17 cellular contexts compared by ENCODE assay signal in the genomic region with DNA sequence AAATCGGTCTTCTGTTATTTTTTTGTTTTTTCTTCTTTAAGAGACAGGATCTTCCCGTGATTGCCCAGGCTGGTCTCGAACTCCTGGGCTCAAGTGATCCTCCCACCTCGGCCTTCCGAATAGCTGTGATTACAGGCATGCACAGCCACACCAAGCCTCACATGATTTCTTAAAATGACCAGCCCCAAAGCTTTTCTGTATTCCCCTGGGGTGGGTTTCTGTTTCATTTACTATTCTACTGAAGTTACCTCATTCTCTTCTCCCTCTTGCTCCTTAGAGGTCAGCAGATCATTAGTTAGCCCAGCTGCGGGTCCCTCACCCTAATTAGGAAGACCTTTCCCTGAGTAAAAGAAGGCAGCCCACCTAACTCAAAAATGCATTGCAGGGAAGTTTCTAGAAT. TPM values are rescaled to one million over a fixed set of nuclear protein-coding genes. Genes with fewer than 3 reads are reported as not detected.
DNase-seq lines count a peak whose midpoint lies in the region; ATAC-seq and TF ChIP-seq lines count a peak whose summit lies in the region.
"Had no signal": no experiment of that assay in that cellular context is flagged by ENCODE, and none has a peak within 500 bp of the region (broad histone marks: within the 10 kb centered on the region; RNA-seq: fewer than 3 reads in every experiment).

No MANE protein-coding gene starts in this region.

- intact Hi-C loops in CD14-positive monocyte (cut with micrococcal nuclease) = no loop called here

- DNase-seq in CD14-positive monocyte (ENCODE audit: low spot score) = no peak
- DNase-seq in GM19238 (ENCODE audit: insufficient read length, low spot score) = peak; percentile 39
- DNase-seq in OCI-M1 (lab: John Stamatoyannopoulos, UW) = no peak
- no peak for DNase-seq in mucosa of gallbladder (ENCODE audit: low spot score)
- no peak for DNase-seq in DMS79 treated with DMSO at 0.1 percent for 48 hours (lab: John Stamatoyannopoulos, UW)
- DNase-seq: activated CD4-positive, CD25-positive, alpha-beta regulatory T cell treated with anti-CD3 and anti-CD28 coated beads, Interleukin-2, amount 50 U/mL, for 72 hours; activated CD8-positive, alpha-beta memory T cell treated with anti-CD3 and anti-CD28 coated beads, Interleukin-2, amount 50 U/mL, for 4 hours; activated naive CD8-positive, alpha-beta T cell treated with anti-CD3 and anti-CD28 coated beads for 36 hours; central memory CD4-positive, alpha-beta T cell; HCEC 1CT; right cardiac atrium had no signal

- peak; percentile 58 for ATAC-seq in HG02938 (IDR thresholded peaks at IDR 0.05; ENCODE audit: unreplicated experiment)
- no peak for ATAC-seq in HG02973 (IDR thresholded peaks at IDR 0.05; ENCODE audit: unreplicated experiment)
- ATAC-seq: gastroesophageal sphincter had no signal

- H3K27me3 Mint-ChIP-seq in CD14-positive monocyte (ENCODE audit: low read depth in 3 of 3) = peaks cover 0 to 1% (median 0%) of the 10 kb centered on the region in 3 donors
- H3K27me3 Mint-ChIP-seq: activated naive CD8-positive, alpha-beta T cell treated with anti-CD3 and anti-CD28 coated beads for 36 hours; type B pancreatic cell had no signal

- no peaks in the 10 kb centered on the region for H3K9me3 Mint-ChIP-seq in CD14-positive monocyte
- H3K9me3 Mint-ChIP-seq: activated naive CD8-positive, alpha-beta T cell treated with anti-CD3 and anti-CD28 coated beads for 36 hours; nephron; type B pancreatic cell had no signal

- peak overlapping the region; percentile 90 to 98 (median 96) for H3K27ac Mint-ChIP-seq in CD14-positive monocyte
- H3K27ac Mint-ChIP-seq: activated naive CD8-positive, alpha-beta T cell treated with anti-CD3 and anti-CD28 coated beads for 36 hours; nephron; type B pancreatic cell had no signal

- peak overlapping the region; percentile 51 for H3K27ac ChIP-seq in cingulate gyrus (ENCODE audit: low read depth, low read length)

- peaks cover 41 to 67% of the 10 kb centered on the region in 2 donors for H3K36me3 Mint-ChIP-seq in CD14-positive monocyte

- TF ChIP-seq CTCF in CD14-positive monocyte (IDR thresholded peaks at IDR 0.05) = no peak

- peaks cover 40% of the 10 kb centered on the region for H3K4me1 Mint-ChIP-seq in CD14-positive monocyte
- H3K4me1 Mint-ChIP-seq: nephron had no signal

- H3K4me3 Mint-ChIP-seq in CD14-positive monocyte = peak overlapping the region; percentile 79 to 93
- H3K4me3 Mint-ChIP-seq: activated naive CD8-positive, alpha-beta T cell treated with anti-CD3 and anti-CD28 coated beads for 36 hours; nephron; type B pancreatic cell had no signal

RNA-seq across cellular contexts. Expression of gene SLC1A4, which starts 27.6 kb away (rescaled TPM):
- polyA plus RNA-seq in CD14-positive monocyte = 1 to 10 TPM; 4.4 to 4.5 TPM
- 14.3 TPM for total RNA-seq in mucosa of gallbladder

RNA-seq across cellular contexts. Expression of gene CEP68, which starts 39.4 kb away (rescaled TPM):
- polyA plus RNA-seq in CD14-positive monocyte = 1 to 10 TPM; 2.5 to 2.8 TPM
- 21.7 TPM for total RNA-seq in mucosa of gallbladder
